Comparison of ENCODE assay signal across 15 cellular contexts in genomic region chr1:53552981-53553733, GRCh38.
DNase-seq lines count a peak whose midpoint lies in the region; ATAC-seq, FAIRE-seq and TF ChIP-seq lines count a peak whose summit lies in the region.
"Had no signal": no experiment of that assay in that cellular context is flagged by ENCODE, and none has a peak within 500 bp of the region (broad histone marks: within the 10 kb centered on the region; RNA-seq: fewer than 3 reads in every experiment).

No MANE protein-coding gene starts in this region.

- H3K36me3 ChIP-seq in BE2C (no peaks in the 10 kb centered on the region), mucosa of descending colon (ENCODE audit: low read depth) (no peaks in the 10 kb centered on the region), HAP-1 (replicated peaks) (no peaks in the 10 kb centered on the region)
- H3K36me3 ChIP-seq: neutrophil had no signal

- TF ChIP-seq CTCF in BE2C (IDR thresholded peaks at IDR 0.05; ENCODE audit: low read depth, low read length) (no peak), mucosa of descending colon (IDR thresholded peaks at IDR 0.05) (no peak)

- intact Hi-C loops in mucosa of descending colon (cut with DNase I, micrococcal nuclease), result no loop called here

- H3K27ac Mint-ChIP-seq in activated T-helper 17 cell treated with anti-CD3 and anti-CD28 coated beads, Interleukin-2, amount 50 U/mL, for 72 hours, result no peak overlapping the region

- no peaks in the 10 kb centered on the region for H3K9me3 ChIP-seq in BE2C
- no peaks in the 10 kb centered on the region for H3K9me3 ChIP-seq in mucosa of descending colon
- H3K9me3 ChIP-seq in HAP-1, result no peaks in the 10 kb centered on the region
- H3K9me3 ChIP-seq: neutrophil had no signal

- in situ Hi-C loops in HAP-1 (cut with MboI; ENCODE audit: low sequenced_read_pairs), result no loop called here

- ATAC-seq in activated T-helper 17 cell treated with anti-CD3 and anti-CD28 coated beads, Interleukin-2, amount 50 U/mL, for 72 hours (replicated peaks), result peak; percentile 77
- ATAC-seq in mucosa of descending colon, result no peak

- H3K27me3 ChIP-seq in BE2C, result no peaks in the 10 kb centered on the region
- H3K27me3 ChIP-seq in HAP-1 (ENCODE audit: low read depth), result no peaks in the 10 kb centered on the region; the same call in 1 of the 2 replicates
- H3K27me3 ChIP-seq: neutrophil had no signal

- H3K9me3 Mint-ChIP-seq in activated T-helper 17 cell treated with anti-CD3 and anti-CD28 coated beads, Interleukin-2, amount 50 U/mL, for 72 hours, result no peaks in the 10 kb centered on the region

- H3K4me3 ChIP-seq in BE2C (ENCODE audit: low read depth, low read length) (no peak overlapping the region), mucosa of descending colon (no peak overlapping the region), HAP-1 (no peak overlapping the region)
- H3K4me3 ChIP-seq: GM23248 had no signal

- H3K36me3 Mint-ChIP-seq in activated T-helper 17 cell treated with anti-CD3 and anti-CD28 coated beads, Interleukin-2, amount 50 U/mL, for 72 hours (ENCODE audit: low read depth), result no peaks in the 10 kb centered on the region

- H3K4me3 Mint-ChIP-seq in activated T-helper 17 cell treated with anti-CD3 and anti-CD28 coated beads, Interleukin-2, amount 50 U/mL, for 72 hours, result no peak overlapping the region

- no peaks in the 10 kb centered on the region for H3K4me1 ChIP-seq in BE2C
- no peaks in the 10 kb centered on the region for H3K4me1 ChIP-seq in mucosa of descending colon (ENCODE audit: low read depth)
- no peaks in the 10 kb centered on the region for H3K4me1 ChIP-seq in HAP-1

- no peak for FAIRE-seq in urothelium cell line (lab: Jason Lieb, UNC)
- FAIRE-seq: HTR-8/SVneo had no signal

- H3K27me3 Mint-ChIP-seq in activated T-helper 17 cell treated with anti-CD3 and anti-CD28 coated beads, Interleukin-2, amount 50 U/mL, for 72 hours, result peaks cover 14% of the 10 kb centered on the region

- DNase-seq in activated CD4-positive, CD25-positive, alpha-beta regulatory T cell treated with anti-CD3 and anti-CD28 coated beads, Interleukin-2, amount 50 U/mL, for 72 hours, result peak; percentile 26
- no peak for DNase-seq in activated CD4-positive, CD25-positive, alpha-beta regulatory T cell (lab: John Stamatoyannopoulos, UW)
- peak; percentile 2 for DNase-seq in BE2C
- peak in 2 of 3 donors; percentile 1 to 10 for DNase-seq in mucosa of descending colon
- no peak for DNase-seq in HAP-1 (ENCODE audit: low spot score in 2 of 2)
- DNase-seq in T-helper 9 cell, result no peak
- DNase-seq in urothelium cell line (ENCODE audit: low spot score), result no peak
- DNase-seq: 8988T; activated CD4-positive, alpha-beta T cell treated with anti-CD3 and anti-CD28 coated beads for 4 hours; central memory CD4-positive, alpha-beta T cell; foreskin melanocyte; GM23248 had no signal

- H3K4me1 Mint-ChIP-seq in activated T-helper 17 cell treated with anti-CD3 and anti-CD28 coated beads, Interleukin-2, amount 50 U/mL, for 72 hours, result no peaks in the 10 kb centered on the region

Comparison
In these comparisons a context has a peak if more than half of its experiments do, and no peak if none do; other contexts are left out.
1. DNase-seq: peak in activated CD4-positive, CD25-positive, alpha-beta regulatory T cell treated with anti-CD3 and anti-CD28 coated beads, Interleukin-2, amount 50 U/mL, for 72 hours (single experiment), BE2C (single experiment) and mucosa of descending colon (2 of 3); none in activated CD4-positive, CD25-positive, alpha-beta regulatory T cell (0 of 4), HAP-1 (0 of 2), T-helper 9 cell (single experiment) and urothelium cell line (single experiment).